In the genomic region with DNA sequence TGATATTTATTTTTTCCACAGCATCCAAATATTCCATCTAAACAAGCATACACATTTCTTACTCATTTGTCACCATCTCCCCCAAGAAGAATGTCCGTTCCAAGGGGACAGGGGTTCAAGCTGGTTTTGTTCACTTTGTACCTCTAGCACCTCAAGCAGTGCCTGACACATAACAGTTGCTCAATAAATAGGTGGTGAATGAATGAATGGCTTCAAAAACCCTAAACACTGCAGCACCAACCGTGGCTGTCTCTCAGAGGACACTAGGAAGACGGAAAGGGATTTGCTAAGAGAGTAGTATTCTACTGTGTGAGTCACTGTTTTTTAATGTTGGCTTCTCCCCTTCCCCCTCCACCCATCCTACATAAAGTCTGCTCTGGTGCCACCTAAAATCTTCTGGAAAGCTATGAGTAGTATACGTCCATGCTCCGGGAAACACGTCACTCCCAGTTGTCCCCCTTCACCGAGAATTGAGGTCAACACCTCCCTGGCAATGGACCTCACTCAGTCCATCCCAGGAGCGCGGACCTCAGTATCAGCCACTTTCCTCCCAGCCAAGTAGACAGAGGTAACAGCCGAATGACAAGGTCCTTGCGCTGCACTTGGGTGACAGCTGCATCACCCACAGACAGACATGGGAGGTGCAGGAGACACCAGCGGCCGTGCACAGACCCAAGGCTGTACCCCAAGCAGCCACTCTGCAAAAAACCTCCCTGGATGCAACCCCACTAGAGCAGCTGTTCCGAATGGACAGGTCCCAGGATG, we compare ENCODE assay signal across 18 cellular contexts.
DNase-seq lines count a peak whose midpoint lies in the region; ATAC-seq, FAIRE-seq and TF ChIP-seq lines count a peak whose summit lies in the region.
"Had no signal": no experiment of that assay in that cellular context is flagged by ENCODE, and none has a peak within 500 bp of the region (broad histone marks: within the 10 kb centered on the region; RNA-seq: fewer than 3 reads in every experiment).

No MANE protein-coding gene starts in this region.

- ATAC-seq in activated CD8-positive, alpha-beta T cell treated with anti-CD3 and anti-CD28 coated beads for 36 hours, result no peak
- ATAC-seq in HG03521 (IDR thresholded peaks at IDR 0.05; ENCODE audit: unreplicated experiment), result no peak
- ATAC-seq: A549, left lobe of liver, SK-N-SH treated with all-trans-retinoic acid at 6 μM for 48 hours had no signal

- WGBS in stomach, 5 donors, result 78 to 93% (median 86%) methylated on average over 12 to 14 of the region's 14 CpGs

- H3K27ac ChIP-seq in endothelial cell of umbilical vein (ENCODE audit: insufficient read depth, low read depth, low read length), result no peak overlapping the region
- peak overlapping the region in 3 of 5 donors; percentile 6 to 90 (median 82) for H3K27ac ChIP-seq in stomach
- H3K27ac ChIP-seq: A549, hepatocyte, suprapubic skin had no signal

- dilution Hi-C loops in endothelial cell of umbilical vein (cut with MboI; ENCODE audit: extremely low pct_ligation_motif_present, low sequenced_read_pairs), result no loop called here

- no peak overlapping the region for H2AFZ ChIP-seq in endothelial cell of umbilical vein (ENCODE audit: low read depth, low read length)
- H2AFZ ChIP-seq: hepatocyte had no signal

- H3K4me3 ChIP-seq in endothelial cell of umbilical vein (replicated peaks in 1 of 3; ENCODE audit: insufficient read depth in 1 of 3, low read depth in 1 of 3, low read length in 3 of 3) (no peak overlapping the region), stomach (no peak overlapping the region)
- H3K4me3 ChIP-seq: A549, hepatocyte, suprapubic skin had no signal

- H3K9me3 ChIP-seq in endothelial cell of umbilical vein (replicated peaks; ENCODE audit: control insufficient read depth, insufficient read depth, low read length) (no peaks in the 10 kb centered on the region), stomach (peaks cover 0 to 9% (median 0%) of the 10 kb centered on the region in 4 donors)
- H3K9me3 ChIP-seq: A549, suprapubic skin had no signal

- no peak for DNase-seq in activated CD4-positive, alpha-beta T cell treated with anti-CD3 and anti-CD28 coated beads, Interleukin-2, amount 10 ng/mL, durations not matched to agents 24 days and 14 days
- DNase-seq in activated CD4-positive, alpha-beta T cell treated with anti-CD3 and anti-CD28 coated beads, Interleukin-2, amount 50 U/mL, for 1 hour, result no peak
- no peak for DNase-seq in activated CD8-positive, alpha-beta T cell treated with anti-CD3 and anti-CD28 coated beads for 36 hours
- DNase-seq in endothelial cell of umbilical vein (ENCODE audit: low read depth, low spot score) (no peak), stomach (no peak), AG08396 (ENCODE audit: low spot score) (no peak)
- no peak for DNase-seq in stimulated activated CD4-positive, alpha-beta T cell treated with anti-CD3 and anti-CD28 coated beads, Interleukin-4, amount 100 ng/mL, for 4 hours
- DNase-seq: activated effector memory CD4-positive, alpha-beta T cell treated with Interleukin-2 at 50 U/mL for 16 hours; central memory CD4-positive, alpha-beta T cell; erythroblast; NCI-H226 had no signal

- H3K9ac ChIP-seq in endothelial cell of umbilical vein (replicated peaks; ENCODE audit: extremely low read depth, insufficient read depth, low read length), result no peak overlapping the region

- peaks cover 0 to 13% of the 10 kb centered on the region in 2 experiments for H3K36me3 ChIP-seq in endothelial cell of umbilical vein (ENCODE audit: control insufficient read depth in 2 of 2, extremely low read depth in 1 of 2, insufficient read depth in 2 of 2, low read length in 2 of 2)
- peaks cover 0 to 5% (median 2%) of the 10 kb centered on the region in 4 donors for H3K36me3 ChIP-seq in stomach
- H3K36me3 ChIP-seq: suprapubic skin had no signal

- H3K9me1 ChIP-seq in endothelial cell of umbilical vein (replicated peaks; ENCODE audit: control insufficient read depth, extremely low read depth, insufficient read depth, low read length), result no peaks in the 10 kb centered on the region

- no peak overlapping the region for H3K4me2 ChIP-seq in endothelial cell of umbilical vein (ENCODE audit: insufficient read depth, low read length)
- H3K4me2 ChIP-seq: A549, hepatocyte had no signal

- peaks cover 50% of the 10 kb centered on the region for H3K36me3 Mint-ChIP-seq in activated CD4-positive, alpha-beta T cell treated with anti-CD3 and anti-CD28 coated beads, Interleukin-2, amount 10 ng/mL, durations not matched to agents 24 days and 14 days (ENCODE audit: low read depth)
- H3K36me3 Mint-ChIP-seq in activated CD8-positive, alpha-beta T cell treated with anti-CD3 and anti-CD28 coated beads for 36 hours (ENCODE audit: low read depth), result peaks cover 74% of the 10 kb centered on the region

- H3K27me3 ChIP-seq in endothelial cell of umbilical vein (ENCODE audit: control insufficient read depth in 2 of 2, insufficient read depth in 2 of 2, low read length in 2 of 2), result no peaks in the 10 kb centered on the region
- H3K27me3 ChIP-seq in stomach, result no peaks in the 10 kb centered on the region
- H3K27me3 ChIP-seq: hepatocyte, suprapubic skin had no signal

- no peak for TF ChIP-seq CTCF in activated CD8-positive, alpha-beta T cell treated with anti-CD3 and anti-CD28 coated beads for 36 hours (IDR thresholded peaks at IDR 0.05)
- TF ChIP-seq CTCF in endothelial cell of umbilical vein (IDR thresholded peaks at IDR 0.05; ENCODE audit: extremely low read depth in 1 of 2, insufficient read depth in 1 of 2, low read depth in 1 of 2, low read length in 2 of 2) (no peak), stomach (IDR thresholded peaks at IDR 0.05) (no peak)

- H3K27me3 Mint-ChIP-seq in activated CD4-positive, alpha-beta T cell treated with anti-CD3 and anti-CD28 coated beads, Interleukin-2, amount 10 ng/mL, durations not matched to agents 24 days and 14 days, result no peaks in the 10 kb centered on the region
- H3K27me3 Mint-ChIP-seq in activated CD8-positive, alpha-beta T cell treated with anti-CD3 and anti-CD28 coated beads for 36 hours, result no peaks in the 10 kb centered on the region

- peaks cover 65% of the 10 kb centered on the region for H3K79me2 ChIP-seq in endothelial cell of umbilical vein (ENCODE audit: control insufficient read depth, insufficient read depth, low read length)
- H3K79me2 ChIP-seq: hepatocyte had no signal

- FAIRE-seq in endothelial cell of umbilical vein (lab: Jason Lieb, UNC), result peak; percentile 59
- FAIRE-seq: A549 had no signal

- no peak for TF ChIP-seq EP300 in stomach (IDR thresholded peaks at IDR 0.05)

- peak overlapping the region; percentile 76 for H3K4me3 Mint-ChIP-seq in activated CD4-positive, alpha-beta T cell treated with anti-CD3 and anti-CD28 coated beads, Interleukin-2, amount 10 ng/mL, durations not matched to agents 24 days and 14 days
- H3K4me3 Mint-ChIP-seq in activated CD8-positive, alpha-beta T cell treated with anti-CD3 and anti-CD28 coated beads for 36 hours, result no peak overlapping the region
- H3K4me3 Mint-ChIP-seq: nephron had no signal

- no peaks in the 10 kb centered on the region for H4K20me1 ChIP-seq in endothelial cell of umbilical vein (replicated peaks; ENCODE audit: control insufficient read depth, extremely low read depth, insufficient read depth, low read length)

- BruUV-seq in endothelial cell of umbilical vein (replicated peaks; lab: Mats Ljungman, UMichigan), result no TSS peak

- H3K4me1 Mint-ChIP-seq in activated CD4-positive, alpha-beta T cell treated with anti-CD3 and anti-CD28 coated beads, Interleukin-2, amount 10 ng/mL, durations not matched to agents 24 days and 14 days, result peaks cover 70% of the 10 kb centered on the region
- H3K4me1 Mint-ChIP-seq in activated CD8-positive, alpha-beta T cell treated with anti-CD3 and anti-CD28 coated beads for 36 hours (ENCODE audit: low read depth), result peaks cover 84% of the 10 kb centered on the region

- CTCF ChIA-PET in activated CD8-positive, alpha-beta T cell treated with anti-CD3 and anti-CD28 coated beads for 36 hours (lab: Charles Lee), result interaction anchor here (1.3 kb wide), 1 partner anchor 13 kb away, joined by 3 read pairs; no protein-coding TSS in a partner anchor
- CTCF ChIA-PET in endothelial cell of umbilical vein (lab: Charles Lee), result interaction anchor here (1.2 kb wide), 1 partner anchor 63 kb away, joined by 4 read pairs; no protein-coding TSS in a partner anchor

- intact Hi-C loops in activated CD4-positive, alpha-beta T cell treated with anti-CD3 and anti-CD28 coated beads, Interleukin-2, amount 10 ng/mL, durations not matched to agents 24 days and 14 days (cut with micrococcal nuclease), result no loop called here
- intact Hi-C loops in activated CD8-positive, alpha-beta T cell treated with anti-CD3 and anti-CD28 coated beads for 36 hours (cut with micrococcal nuclease), result no loop called here
- intact Hi-C loops in endothelial cell of umbilical vein (cut with micrococcal nuclease), result no loop called here
- intact Hi-C loops in stomach (cut with DNase I; ENCODE audit: low total_unique reads), result no loop called here

- peak overlapping the region; percentile 84 for H3K27ac Mint-ChIP-seq in activated CD4-positive, alpha-beta T cell treated with anti-CD3 and anti-CD28 coated beads, Interleukin-2, amount 10 ng/mL, durations not matched to agents 24 days and 14 days
- peak overlapping the region; percentile 91 for H3K27ac Mint-ChIP-seq in activated CD8-positive, alpha-beta T cell treated with anti-CD3 and anti-CD28 coated beads for 36 hours
- H3K27ac Mint-ChIP-seq: nephron had no signal

- TF ChIP-seq POLR2A in endothelial cell of umbilical vein (IDR thresholded peaks at IDR 0.05; ENCODE audit: low read depth, low read length) (no peak), stomach (IDR thresholded peaks at IDR 0.05) (no peak)

- POLR2A ChIA-PET in activated CD8-positive, alpha-beta T cell treated with anti-CD3 and anti-CD28 coated beads for 36 hours (lab: Charles Lee), result interaction anchor here (1.3 to 10.0 kb wide), 2 partner anchors 10 to 16 kb away, joined by 4 to 81 read pairs; no protein-coding TSS in a partner anchor
- POLR2A ChIA-PET in endothelial cell of umbilical vein (lab: Charles Lee), result no interaction called here

- H3K4me1 ChIP-seq in endothelial cell of umbilical vein (ENCODE audit: control insufficient read depth, extremely low read depth, insufficient read depth, low read length) (peaks cover 29% of the 10 kb centered on the region), stomach (peaks cover 36 to 76% (median 44%) of the 10 kb centered on the region in 4 donors)

- H3K9me3 Mint-ChIP-seq in activated CD4-positive, alpha-beta T cell treated with anti-CD3 and anti-CD28 coated beads, Interleukin-2, amount 10 ng/mL, durations not matched to agents 24 days and 14 days, result no peaks in the 10 kb centered on the region
- no peaks in the 10 kb centered on the region for H3K9me3 Mint-ChIP-seq in activated CD8-positive, alpha-beta T cell treated with anti-CD3 and anti-CD28 coated beads for 36 hours
- H3K9me3 Mint-ChIP-seq: nephron had no signal

TF ChIP-seq in endothelial cell of umbilical vein, 7 proteins besides CTCF, POLR2A, EP300 and RAD21 (continues in another document):
- TF ChIP-seq GATA2 (IDR thresholded peaks at IDR 0.05; ENCODE audit: insufficient read depth, insufficient read length, low read depth, low read length) (no peak), MYC (IDR thresholded peaks at IDR 0.05; ENCODE audit: low read depth, low read length) (no peak)
- TF ChIP-seq, protein P1, sequence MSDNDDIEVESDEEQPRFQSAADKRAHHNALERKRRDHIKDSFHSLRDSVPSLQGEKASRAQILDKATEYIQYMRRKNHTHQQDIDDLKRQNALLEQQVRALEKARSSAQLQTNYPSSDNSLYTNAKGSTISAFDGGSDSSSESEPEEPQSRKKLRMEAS (IDR thresholded peaks at IDR 0.05; ENCODE audit: insufficient read depth, insufficient read length), result no peak
